ENCODE assay signal across 1 cellular context in the genomic region with DNA sequence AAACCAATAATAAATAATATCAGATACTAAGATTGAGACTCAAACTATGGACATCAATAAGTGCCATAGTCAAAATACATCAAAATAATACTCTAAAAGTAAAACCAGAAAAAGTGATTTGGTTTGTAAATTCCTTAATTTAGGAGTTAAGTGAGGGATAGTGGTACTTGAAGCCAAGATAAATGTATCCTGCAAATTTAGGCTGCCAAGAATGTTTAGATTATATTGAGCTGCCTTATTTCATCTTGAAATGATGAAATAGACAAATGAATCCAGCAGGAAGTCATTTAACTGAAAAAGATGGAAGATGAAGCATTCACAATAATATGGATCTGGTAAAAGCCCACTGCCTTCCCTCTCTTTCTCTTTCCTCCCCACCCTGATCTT.
TF ChIP-seq lines count a peak whose summit lies in the region.

No MANE protein-coding gene starts in this region.

TF ChIP-seq in GM12878, 131 proteins besides CTCF, POLR2A, EP300 and RAD21 (continued from another document):
- TF ChIP-seq NFYA (IDR thresholded peaks at IDR 0.05; ENCODE audit: borderline replicate concordance, low read depth, low read length) = no peak
TF ChIP-seq in GM12878: peak in this region for 0.
